8 cellular contexts compared by ENCODE assay signal in genomic region chr11:12087075-12087775, GRCh38. TPM values are rescaled to one million over a fixed set of nuclear protein-coding genes. Genes with fewer than 3 reads are reported as not detected.
A peak's percentile ranks its signal among the peaks of the same experiment; 100 is the strongest.
DNase-seq lines count a peak whose midpoint lies in the region; ATAC-seq and TF ChIP-seq lines count a peak whose summit lies in the region.

No MANE protein-coding gene starts in this region.

- WGBS in psoas muscle, 3 donors = 72 to 73% (median 73%) methylated on average over 7 of the region's 7 CpGs

- peak overlapping the region; percentile 75 for H3K27ac Mint-ChIP-seq in activated CD4-positive, alpha-beta T cell treated with anti-CD3 and anti-CD28 coated beads, Interleukin-2, amount 10 ng/mL, durations not matched to agents 24 days and 14 days

- no peaks in the 10 kb centered on the region for H3K36me3 ChIP-seq in psoas muscle (ENCODE audit: insufficient read depth in 1 of 2, low read depth in 1 of 2)

- H3K27me3 ChIP-seq in psoas muscle (ENCODE audit: insufficient read depth in 3 of 3, low read length in 2 of 3) = no peaks in the 10 kb centered on the region

- ATAC-seq in psoas muscle (peak in 3 of 4 donors; percentile 18 to 58 (median 29)), HG02885 (IDR thresholded peaks at IDR 0.05; ENCODE audit: poor library complexity, unreplicated experiment) (no peak), GM19463 (IDR thresholded peaks at IDR 0.05; ENCODE audit: unreplicated experiment) (no peak)

- peak; percentile 12 for TF ChIP-seq CTCF in GM12865 (IDR thresholded peaks at IDR 0.05; ENCODE audit: insufficient read depth, low read depth, low read length, missing control alignments)
- TF ChIP-seq CTCF in epithelial cell of esophagus (IDR thresholded peaks at IDR 0.05; ENCODE audit: insufficient read depth, low read depth, low read length, missing control alignments) = peak; percentile 56
- peak; percentile 13 for TF ChIP-seq CTCF in psoas muscle (IDR thresholded peaks at IDR 0.05)

- peaks cover 24% of the 10 kb centered on the region for H3K4me1 ChIP-seq in psoas muscle

- peaks cover 61% of the 10 kb centered on the region for H3K4me1 Mint-ChIP-seq in activated CD4-positive, alpha-beta T cell treated with anti-CD3 and anti-CD28 coated beads, Interleukin-2, amount 10 ng/mL, durations not matched to agents 24 days and 14 days

- peak overlapping the region; percentile 70 for H3K27ac ChIP-seq in psoas muscle

- H3K36me3 Mint-ChIP-seq in activated CD4-positive, alpha-beta T cell treated with anti-CD3 and anti-CD28 coated beads, Interleukin-2, amount 10 ng/mL, durations not matched to agents 24 days and 14 days (ENCODE audit: low read depth) = no peaks in the 10 kb centered on the region

- no peaks in the 10 kb centered on the region for H3K9me3 Mint-ChIP-seq in activated CD4-positive, alpha-beta T cell treated with anti-CD3 and anti-CD28 coated beads, Interleukin-2, amount 10 ng/mL, durations not matched to agents 24 days and 14 days

- H3K4me3 ChIP-seq in GM12865 (ENCODE audit: low read depth, low read length) (no peak overlapping the region), epithelial cell of esophagus (ENCODE audit: low read length) (no peak overlapping the region), psoas muscle (no peak overlapping the region)

- DNase-seq in GM12865 (ENCODE audit: low read depth) = peak; percentile 57
- peak; percentile 62 for DNase-seq in HS-27A (ENCODE audit: low read depth)
- DNase-seq in activated CD4-positive, alpha-beta T cell treated with anti-CD3 and anti-CD28 coated beads, Interleukin-2, amount 10 ng/mL, durations not matched to agents 24 days and 14 days = peak; percentile 88
- peak; percentile 89 for DNase-seq in epithelial cell of esophagus (ENCODE audit: low read depth)
- DNase-seq in psoas muscle = peak in 1 of 2 donors; percentile 38
- DNase-seq in NCI-H187 (lab: John Stamatoyannopoulos, UW) = no peak

- intact Hi-C loops in activated CD4-positive, alpha-beta T cell treated with anti-CD3 and anti-CD28 coated beads, Interleukin-2, amount 10 ng/mL, durations not matched to agents 24 days and 14 days (cut with micrococcal nuclease) = loop anchor here (2.0 kb wide), 2 partner anchors 22 to 64 kb away; no protein-coding TSS in a partner anchor
- intact Hi-C loops in psoas muscle (cut with DNase I) = no loop called here

- no peaks in the 10 kb centered on the region for H3K9me3 ChIP-seq in psoas muscle

- no peaks in the 10 kb centered on the region for H3K27me3 Mint-ChIP-seq in activated CD4-positive, alpha-beta T cell treated with anti-CD3 and anti-CD28 coated beads, Interleukin-2, amount 10 ng/mL, durations not matched to agents 24 days and 14 days

- peak overlapping the region; percentile 40 for H3K4me3 Mint-ChIP-seq in activated CD4-positive, alpha-beta T cell treated with anti-CD3 and anti-CD28 coated beads, Interleukin-2, amount 10 ng/mL, durations not matched to agents 24 days and 14 days

RNA-seq across cellular contexts. Expression of gene MICAL2, which starts 23.2 kb away (rescaled TPM):
- total RNA-seq in activated CD4-positive, alpha-beta T cell treated with anti-CD3 and anti-CD28 coated beads, Interleukin-2, amount 10 ng/mL, durations not matched to agents 24 days and 14 days = 501 and 510 TPM in 2 replicates
- 10 to 100 TPM; 14.0 to 45.7 (median 29.0) TPM for total RNA-seq in psoas muscle
- 10 to 100 TPM in 2 of 3 donors, 1 to 10 TPM in 1; 6.8 to 15.0 (median 11.7) TPM for polyA plus RNA-seq in psoas muscle

Comparison
In these comparisons a context has a peak if more than half of its experiments do, and no peak if none do; other contexts are left out.
1. DNase-seq: peak in GM12865 (single experiment), HS-27A (single experiment), activated CD4-positive, alpha-beta T cell treated with anti-CD3 and anti-CD28 coated beads, Interleukin-2, amount 10 ng/mL, durations not matched to agents 24 days and 14 days (single experiment) and epithelial cell of esophagus (single experiment); none in NCI-H187 (0 of 2).
2. ATAC-seq: peak in psoas muscle (3 of 4); none in HG02885 (single experiment) and GM19463 (single experiment).
3. RNA of gene MICAL2, which starts 23.2 kb away (total RNA-seq): 501 to 510 TPM in activated CD4-positive, alpha-beta T cell treated with anti-CD3 and anti-CD28 coated beads, Interleukin-2, amount 10 ng/mL, durations not matched to agents 24 days and 14 days; 14.0 to 45.7 TPM in psoas muscle; every median in the first group is over 10 times any median in the second.
4. Peak in every context shown above with its lines, with median percentiles within 50 percentile points of each other: CTCF ChIP-seq.